In genomic region chr5:139267481-139267880, GRCh38 we compare ENCODE assay signal across 19 cellular contexts.
"Had no signal": no experiment of that assay in that cellular context is flagged by ENCODE, and none has a peak within 500 bp of the region (broad histone marks: within the 10 kb centered on the region; RNA-seq: fewer than 3 reads in every experiment).

No MANE protein-coding gene starts in this region.

- H3K4me1 ChIP-seq: uterus had no signal

- H3K27me3 Mint-ChIP-seq: memory B cell; stimulated activated naive CD8-positive, alpha-beta T cell treated with anti-CD3 and anti-CD28 coated beads, Interleukin-15, amount 100 ng/mL, for 72 hours had no signal

- DNase-seq: activated CD4-positive, alpha-beta memory T cell treated with anti-CD3 and anti-CD28 coated beads for 36 hours; activated CD4-positive, alpha-beta T cell treated with anti-CD3 and anti-CD28 coated beads for 48 hours; activated effector memory CD4-positive, alpha-beta T cell treated with anti-CD3 and anti-CD28 coated beads, Interleukin-2, amount 50 U/mL, for 16 hours; activated naive CD4-positive, alpha-beta T cell treated with anti-CD3 and anti-CD28 coated beads, Interleukin-2, amount 10 ng/mL, durations not matched to agents 7 days and 5 days; activated naive CD8-positive, alpha-beta T cell treated with anti-CD3 and anti-CD28 coated beads, Interleukin-2, amount 50 U/mL, for 24 hours; activated T-cell treated with anti-CD3 and anti-CD28 coated beads, Interleukin-2, amount 50 U/mL, for 72 hours; dermis blood vessel endothelial cell; effector memory CD4-positive, alpha-beta T cell; foreskin keratinocyte; hippocampal formation; kidney glomerular epithelial cell; stimulated activated CD4-positive, alpha-beta T cell treated with anti-CD3 and anti-CD28 coated beads, Interleukin-12 subunit alpha, Interleukin-12 subunit beta, amount 100 ng/mL, for 4 hours; stimulated activated naive CD8-positive, alpha-beta T cell treated with anti-CD3 and anti-CD28 coated beads, Interleukin-15, amount 100 ng/mL, for 72 hours; transverse colon; uterus had no signal

- H3K27me3 ChIP-seq: foreskin keratinocyte, suprapubic skin, transverse colon, uterus had no signal

- H3K36me3 ChIP-seq: suprapubic skin, transverse colon, uterus had no signal

- H3K27ac ChIP-seq: foreskin keratinocyte, suprapubic skin, transverse colon had no signal

- H3K9me3 Mint-ChIP-seq: activated CD4-positive, alpha-beta memory T cell treated with anti-CD3 and anti-CD28 coated beads for 36 hours; activated naive CD4-positive, alpha-beta T cell treated with anti-CD3 and anti-CD28 coated beads, Interleukin-2, amount 10 ng/mL, durations not matched to agents 7 days and 5 days; activated naive CD8-positive, alpha-beta T cell treated with anti-CD3 and anti-CD28 coated beads, Interleukin-2, amount 50 U/mL, for 24 hours; activated T-cell treated with anti-CD3 and anti-CD28 coated beads, Interleukin-2, amount 50 U/mL, for 72 hours; memory B cell; natural killer cell treated with Interleukin-12 subunit alpha and Interleukin-12 subunit beta and Interleukin-15 and Interleukin-18, amount 100 ng/mL, for 72 hours; stimulated activated naive CD8-positive, alpha-beta T cell treated with anti-CD3 and anti-CD28 coated beads, Interleukin-15, amount 100 ng/mL, for 72 hours had no signal

- H3K27ac Mint-ChIP-seq: activated CD4-positive, alpha-beta memory T cell treated with anti-CD3 and anti-CD28 coated beads for 36 hours; activated naive CD4-positive, alpha-beta T cell treated with anti-CD3 and anti-CD28 coated beads, Interleukin-2, amount 10 ng/mL, durations not matched to agents 7 days and 5 days; activated T-cell treated with anti-CD3 and anti-CD28 coated beads, Interleukin-2, amount 50 U/mL, for 72 hours; progenitor cell of endocrine pancreas; stimulated activated naive CD8-positive, alpha-beta T cell treated with anti-CD3 and anti-CD28 coated beads, Interleukin-15, amount 100 ng/mL, for 72 hours had no signal

- ATAC-seq: activated naive CD8-positive, alpha-beta T cell treated with anti-CD3 and anti-CD28 coated beads, Interleukin-2, amount 50 U/mL, for 24 hours; activated T-cell treated with anti-CD3 and anti-CD28 coated beads, Interleukin-2, amount 50 U/mL, for 72 hours; foreskin keratinocyte; natural killer cell treated with Interleukin-12 subunit alpha and Interleukin-12 subunit beta and Interleukin-15 and Interleukin-18, amount 100 ng/mL, for 72 hours; stimulated activated naive CD8-positive, alpha-beta T cell treated with anti-CD3 and anti-CD28 coated beads, Interleukin-15, amount 100 ng/mL, for 72 hours had no signal

- H3K4me3 Mint-ChIP-seq: activated CD4-positive, alpha-beta memory T cell treated with anti-CD3 and anti-CD28 coated beads for 36 hours; activated naive CD4-positive, alpha-beta T cell treated with anti-CD3 and anti-CD28 coated beads, Interleukin-2, amount 10 ng/mL, durations not matched to agents 7 days and 5 days; activated naive CD8-positive, alpha-beta T cell treated with anti-CD3 and anti-CD28 coated beads, Interleukin-2, amount 50 U/mL, for 24 hours; activated T-cell treated with anti-CD3 and anti-CD28 coated beads, Interleukin-2, amount 50 U/mL, for 72 hours; memory B cell; stimulated activated naive CD8-positive, alpha-beta T cell treated with anti-CD3 and anti-CD28 coated beads, Interleukin-15, amount 100 ng/mL, for 72 hours had no signal

- H3K9me3 ChIP-seq: suprapubic skin, transverse colon, uterus had no signal

- H3K4me3 ChIP-seq: suprapubic skin, transverse colon, uterus had no signal
